In genomic region chr14:77043177-77043983, GRCh38 we compare ENCODE assay signal across 8 cellular contexts. TPM values are rescaled to one million over a fixed set of nuclear protein-coding genes. Genes with fewer than 3 reads are reported as not detected.
DNase-seq lines count a peak whose midpoint lies in the region; ATAC-seq and TF ChIP-seq lines count a peak whose summit lies in the region.

No MANE protein-coding gene starts in this region.

- ATAC-seq in HG02763 (IDR thresholded peaks at IDR 0.05; ENCODE audit: unreplicated experiment) = no peak

- peak overlapping the region; percentile 54 to 80 for H3K4me3 Mint-ChIP-seq in CD14-positive monocyte
- H3K4me3 Mint-ChIP-seq in activated T-cell treated with anti-CD3 and anti-CD28 coated beads, Interleukin-2, amount 50 U/mL, for 24 hours = peak overlapping the region; percentile 16

- H3K9me3 Mint-ChIP-seq in CD14-positive monocyte = peaks cover 0 to 2% (median 0%) of the 10 kb centered on the region in 7 donors
- no peaks in the 10 kb centered on the region for H3K9me3 Mint-ChIP-seq in activated T-cell treated with anti-CD3 and anti-CD28 coated beads, Interleukin-2, amount 50 U/mL, for 24 hours

- DNase-seq in CD14-positive monocyte (ENCODE audit: low spot score) (no peak), LHCN-M2 (ENCODE audit: low read depth) (peak; percentile 92), fibroblast of peridontal ligament (ENCODE audit: extremely low read depth) (peak; percentile 92), occipital lobe (lab: John Stamatoyannopoulos, UW) (peak; percentile 30), NCI-H1436 (lab: John Stamatoyannopoulos, UW) (no peak), NCI-H146 (lab: John Stamatoyannopoulos, UW) (no peak)
- peak; percentile 67 for DNase-seq in activated T-cell treated with anti-CD3 and anti-CD28 coated beads, Interleukin-2, amount 50 U/mL, for 24 hours

- no peak for TF ChIP-seq CTCF in CD14-positive monocyte (IDR thresholded peaks at IDR 0.05)

- peaks cover 0 to 4% of the 10 kb centered on the region in 2 donors for H3K36me3 Mint-ChIP-seq in CD14-positive monocyte
- H3K36me3 Mint-ChIP-seq in activated T-cell treated with anti-CD3 and anti-CD28 coated beads, Interleukin-2, amount 50 U/mL, for 24 hours (ENCODE audit: low read depth) = no peaks in the 10 kb centered on the region

- intact Hi-C loops in CD14-positive monocyte (cut with micrococcal nuclease) = loop anchor here in 1 of 2 donors (5.0 kb wide), 2 partner anchors 66 to 86 kb away; no protein-coding TSS in a partner anchor

- no peaks in the 10 kb centered on the region for H3K27me3 Mint-ChIP-seq in CD14-positive monocyte (ENCODE audit: low read depth in 3 of 3)
- H3K27me3 Mint-ChIP-seq in activated T-cell treated with anti-CD3 and anti-CD28 coated beads, Interleukin-2, amount 50 U/mL, for 24 hours = no peaks in the 10 kb centered on the region

- peak overlapping the region; percentile 93 to 99 (median 96) for H3K27ac Mint-ChIP-seq in CD14-positive monocyte
- peak overlapping the region; percentile 88 for H3K27ac Mint-ChIP-seq in activated T-cell treated with anti-CD3 and anti-CD28 coated beads, Interleukin-2, amount 50 U/mL, for 24 hours

- peaks cover 93% of the 10 kb centered on the region for H3K4me1 Mint-ChIP-seq in CD14-positive monocyte
- H3K4me1 Mint-ChIP-seq in activated T-cell treated with anti-CD3 and anti-CD28 coated beads, Interleukin-2, amount 50 U/mL, for 24 hours (ENCODE audit: low read depth) = peaks cover 80% of the 10 kb centered on the region

RNA-seq across cellular contexts. Expression of gene IRF2BPL, which starts 14.9 kb away (rescaled TPM):
- 1 to 10 TPM; 1.4 to 1.9 TPM for polyA plus RNA-seq in CD14-positive monocyte
- 49.7 and 56.7 TPM in 2 replicates for total RNA-seq in LHCN-M2 (2014; rRNA removed)
- 16.9 TPM for polyA plus RNA-seq in LHCN-M2 (2012)
- 72.7 TPM for total RNA-seq in occipital lobe

RNA-seq across cellular contexts. Expression of gene CIPC, which starts 54.7 kb away (rescaled TPM):
- polyA plus RNA-seq in CD14-positive monocyte = 10 to 100 TPM in 1 of 2 donors, 1 to 10 TPM in 1; 4.4 to 11.2 TPM
- total RNA-seq in LHCN-M2 (2014; rRNA removed) = 12.8 and 13.0 TPM in 2 replicates
- 3.3 TPM for polyA plus RNA-seq in LHCN-M2 (2012)
- 44.5 TPM for total RNA-seq in occipital lobe

Comparison
In these comparisons a context has a peak if more than half of its experiments do, and no peak if none do; other contexts are left out.
1. DNase-seq: peak in LHCN-M2 (single experiment), activated T-cell treated with anti-CD3 and anti-CD28 coated beads, Interleukin-2, amount 50 U/mL, for 24 hours (single experiment), fibroblast of peridontal ligament (single experiment) and occipital lobe (single experiment); none in CD14-positive monocyte (single experiment), NCI-H1436 (single experiment) and NCI-H146 (single experiment).